ENCODE assay signal across 21 cellular contexts in genomic region chr5:54535149-54535844, GRCh38. TPM values are rescaled to one million over a fixed set of nuclear protein-coding genes. Genes with fewer than 3 reads are reported as not detected.
DNase-seq lines count a peak whose midpoint lies in the region; ATAC-seq, FAIRE-seq and TF ChIP-seq lines count a peak whose summit lies in the region.
"Had no signal": no experiment of that assay in that cellular context is flagged by ENCODE, and none has a peak within 500 bp of the region (broad histone marks: within the 10 kb centered on the region; RNA-seq: fewer than 3 reads in every experiment).

No MANE protein-coding gene starts in this region.

- peak overlapping the region; percentile 55 to 64 for H3K27ac Mint-ChIP-seq in effector memory CD8-positive, alpha-beta T cell
- H3K27ac Mint-ChIP-seq in activated CD4-positive, alpha-beta T cell treated with anti-CD3 and anti-CD28 coated beads, Interleukin-2, amount 10 ng/mL, durations not matched to agents 24 days and 14 days, result no peak overlapping the region
- H3K27ac Mint-ChIP-seq: activated naive CD8-positive, alpha-beta T cell had no signal

- intact Hi-C loops in activated CD4-positive, alpha-beta T cell treated with anti-CD3 and anti-CD28 coated beads, Interleukin-2, amount 10 ng/mL, durations not matched to agents 24 days and 14 days (cut with micrococcal nuclease), result no loop called here

- H3K27ac ChIP-seq in AG04450 (ENCODE audit: low read depth, low read length) (peak overlapping the region; percentile 25), KMS-11 (peak overlapping the region; percentile 82; the same call in 1 of the 2 replicates), small intestine (ENCODE audit: low read depth in 1 of 2, low read length in 1 of 2) (no peak overlapping the region)
- H3K27ac ChIP-seq: C4-2B, HL-60 had no signal

- H3K9ac ChIP-seq in KMS-11, result peak overlapping the region; percentile 52; the same call in 1 of the 2 replicates

- H3K4me3 ChIP-seq in AG04450 (ENCODE audit: low read depth, low read length), result no peak overlapping the region
- H3K4me3 ChIP-seq in KMS-11 (IDR thresholded peaks at IDR 0.05; ENCODE audit: insufficient read depth, low read depth, low read length), result no peak overlapping the region
- H3K4me3 ChIP-seq in small intestine (ENCODE audit: low read depth in 1 of 2, low read length in 2 of 2), result no peak overlapping the region
- H3K4me3 ChIP-seq: colonic mucosa, left lung had no signal

- no peaks in the 10 kb centered on the region; the same call in 1 of the 2 replicates for H3K36me3 ChIP-seq in KMS-11 (ENCODE audit: insufficient read depth)
- H3K36me3 ChIP-seq in small intestine (ENCODE audit: control insufficient read depth in 2 of 2, insufficient read depth in 2 of 2, low read length in 2 of 2), result peaks cover 0 to 4% of the 10 kb centered on the region in 2 donors
- H3K36me3 ChIP-seq: colonic mucosa, left lung had no signal

- peaks cover 97% of the 10 kb centered on the region for H3K79me2 ChIP-seq in KMS-11 (ENCODE audit: insufficient read depth, low read depth)

- POLR2A ChIA-PET in AG04450 (lab: Yijun Ruan, JAX), result no interaction called here

- H3K9me3 Mint-ChIP-seq in effector memory CD8-positive, alpha-beta T cell, result no peaks in the 10 kb centered on the region
- no peaks in the 10 kb centered on the region for H3K9me3 Mint-ChIP-seq in activated CD4-positive, alpha-beta T cell treated with anti-CD3 and anti-CD28 coated beads, Interleukin-2, amount 10 ng/mL, durations not matched to agents 24 days and 14 days

- H3K27me3 Mint-ChIP-seq in effector memory CD8-positive, alpha-beta T cell, result no peaks in the 10 kb centered on the region
- no peaks in the 10 kb centered on the region for H3K27me3 Mint-ChIP-seq in activated CD4-positive, alpha-beta T cell treated with anti-CD3 and anti-CD28 coated beads, Interleukin-2, amount 10 ng/mL, durations not matched to agents 24 days and 14 days
- H3K27me3 Mint-ChIP-seq: activated naive CD8-positive, alpha-beta T cell had no signal

- no peak for FAIRE-seq in small intestine (lab: Jason Lieb, UNC)
- FAIRE-seq: astrocyte had no signal

- H3K36me3 Mint-ChIP-seq in effector memory CD8-positive, alpha-beta T cell (ENCODE audit: insufficient read depth), result peaks cover 6% of the 10 kb centered on the region
- H3K36me3 Mint-ChIP-seq in activated CD4-positive, alpha-beta T cell treated with anti-CD3 and anti-CD28 coated beads, Interleukin-2, amount 10 ng/mL, durations not matched to agents 24 days and 14 days (ENCODE audit: low read depth), result peaks cover 24% of the 10 kb centered on the region

- no peaks in the 10 kb centered on the region for H4K20me1 ChIP-seq in KMS-11 (ENCODE audit: insufficient read depth)

- peak overlapping the region; percentile 96; the same call in 1 of the 2 replicates for H3K4me2 ChIP-seq in KMS-11

- H3K9me3 ChIP-seq in AG04450 (ENCODE audit: control insufficient read depth, insufficient read depth, low read length) (no peaks in the 10 kb centered on the region), small intestine (ENCODE audit: control insufficient read depth, low read depth) (no peaks in the 10 kb centered on the region)
- H3K9me3 ChIP-seq: colonic mucosa, left lung had no signal

- no peak for ATAC-seq in effector memory CD8-positive, alpha-beta T cell (replicated peaks)
- no peak for ATAC-seq in GM19397 (IDR thresholded peaks at IDR 0.05; ENCODE audit: unreplicated experiment)

- CTCF ChIA-PET in AG04450 (lab: Charles Lee), result interaction anchor here (0.6 kb wide), 2 partner anchors 158 to 315 kb away, joined by 3 read pairs; no protein-coding TSS in a partner anchor

- no peak overlapping the region for H3K4me3 Mint-ChIP-seq in effector memory CD8-positive, alpha-beta T cell
- no peak overlapping the region for H3K4me3 Mint-ChIP-seq in activated CD4-positive, alpha-beta T cell treated with anti-CD3 and anti-CD28 coated beads, Interleukin-2, amount 10 ng/mL, durations not matched to agents 24 days and 14 days
- H3K4me3 Mint-ChIP-seq: activated naive CD8-positive, alpha-beta T cell had no signal

- DNase-seq in AG04450 (ENCODE audit: low read depth, low spot score) (no peak), small intestine (peak; percentile 54), SKM-1 treated with dmso at 0.1 percent for 144 hours (lab: John Stamatoyannopoulos, UW; ENCODE audit: unreplicated experiment) (no peak), NCI-H2196 (lab: John Stamatoyannopoulos, UW; ENCODE audit: unreplicated experiment) (no peak)
- DNase-seq in effector memory CD8-positive, alpha-beta T cell, result no peak
- no peak for DNase-seq in activated CD4-positive, alpha-beta T cell treated with anti-CD3 and anti-CD28 coated beads, Interleukin-2, amount 10 ng/mL, durations not matched to agents 24 days and 14 days
- DNase-seq: activated CD4-positive, alpha-beta T cell treated with anti-CD3 and anti-CD28 coated beads for 48 hours; colonic mucosa; GOT3; left lung; NCI-H1417 treated with DMSO at 0.1 percent for 48 hours; NCI-H510A; nucleus accumbens; stimulated activated CD4-positive, alpha-beta T cell treated with anti-CD3 and anti-CD28 coated beads, Interleukin-2, amount 100 ng/mL, for 48 hours; stimulated activated naive CD4-positive, alpha-beta T cell treated with Interleukin-2 at 50 U/mL for 16 hours had no signal

- WGBS in small intestine, 3 donors, result 21 to 63% (median 46%) methylated on average over 4 of the region's 4 CpGs

- no peaks in the 10 kb centered on the region for H3K27me3 ChIP-seq in AG04450 (ENCODE audit: control insufficient read depth, insufficient read depth, low read length)
- no peaks in the 10 kb centered on the region for H3K27me3 ChIP-seq in KMS-11 (ENCODE audit: insufficient read depth, low read depth)
- H3K27me3 ChIP-seq in small intestine (ENCODE audit: control insufficient read depth in 2 of 2, insufficient read depth in 2 of 2, low read length in 2 of 2), result no peaks in the 10 kb centered on the region
- H3K27me3 ChIP-seq: colonic mucosa, left lung had no signal

- H2AFZ ChIP-seq in KMS-11 (ENCODE audit: low read depth), result no peak overlapping the region

- H3K4me1 Mint-ChIP-seq in effector memory CD8-positive, alpha-beta T cell (ENCODE audit: low read depth in 2 of 2), result peaks cover 33 to 69% of the 10 kb centered on the region in 2 donors
- H3K4me1 Mint-ChIP-seq in activated CD4-positive, alpha-beta T cell treated with anti-CD3 and anti-CD28 coated beads, Interleukin-2, amount 10 ng/mL, durations not matched to agents 24 days and 14 days, result peaks cover 28% of the 10 kb centered on the region

- TF ChIP-seq CTCF in AG04450 (IDR thresholded peaks at IDR 0.05; ENCODE audit: low read depth, low read length), result no peak
- TF ChIP-seq CTCF in KMS-11 (conservative IDR thresholded peaks at IDR 0.05; ENCODE audit: low read depth, low read length), result no peak

- H3K4me1 ChIP-seq in KMS-11 (ENCODE audit: low read depth, poor library complexity, severe bottlenecking) (peaks cover 68% of the 10 kb centered on the region), small intestine (ENCODE audit: control insufficient read depth in 2 of 2, insufficient read depth in 1 of 2, low read depth in 1 of 2, low read length in 1 of 2) (peaks cover 10 to 23% of the 10 kb centered on the region in 2 donors)
- H3K4me1 ChIP-seq: colonic mucosa had no signal

RNA-seq across cellular contexts. Expression of gene SNX18, which starts 17.7 kb away (rescaled TPM):
- polyA plus RNA-seq in AG04450 (2011; rRNA removed) (68.1 and 74.1 TPM in 2 replicates), small intestine (10 to 100 TPM in 1 of 3 donors, 1 to 10 TPM in 2; 3.4 to 11.7 (median 4.6) TPM)
- polyA minus RNA-seq in AG04450 (2011; rRNA and poly(A)+ RNA removed), result 110 and 113 TPM in 2 replicates
- total RNA-seq in activated CD4-positive, alpha-beta T cell treated with anti-CD3 and anti-CD28 coated beads, Interleukin-2, amount 10 ng/mL, durations not matched to agents 24 days and 14 days, result 12.9 and 13.1 TPM in 2 replicates

Comparison
In these comparisons a context has a peak if more than half of its experiments do, and no peak if none do; other contexts are left out.
1. H3K27ac ChIP-seq: peak in AG04450 (single experiment) and KMS-11 (single experiment); none in small intestine (0 of 2).